ENCODE assay signal across 28 cellular contexts in the genomic region with DNA sequence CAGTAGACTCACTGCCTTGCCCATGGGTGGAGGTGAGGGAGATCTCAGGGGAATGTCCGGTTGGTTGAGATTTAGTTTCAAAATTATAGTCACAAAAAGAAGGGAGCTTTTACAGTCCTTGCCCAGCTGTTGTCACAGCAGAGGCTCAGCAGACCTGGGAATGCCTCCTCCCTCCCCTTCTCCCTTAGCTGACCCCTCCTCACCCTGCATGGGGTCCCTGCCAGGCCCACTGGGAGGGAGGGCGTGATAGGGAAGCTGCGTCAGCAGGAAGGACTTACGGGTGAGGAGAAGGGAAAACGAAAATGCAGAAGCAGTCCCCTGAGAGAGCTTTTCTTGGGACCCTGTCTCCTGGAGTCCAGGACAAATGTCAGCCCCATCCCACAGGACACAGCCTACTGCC. TPM values are rescaled to one million over a fixed set of nuclear protein-coding genes. Genes with fewer than 3 reads are reported as not detected.
"Had no signal": no experiment of that assay in that cellular context is flagged by ENCODE, and none has a peak within 500 bp of the region (broad histone marks: within the 10 kb centered on the region; RNA-seq: fewer than 3 reads in every experiment).

No MANE protein-coding gene starts in this region.

- H3K9me3 Mint-ChIP-seq: activated naive CD4-positive, alpha-beta T cell treated with anti-CD3 and anti-CD28 coated beads, Interleukin-2, amount 50 U/mL, for 24 hours; activated T-cell treated with anti-CD3 and anti-CD28 coated beads, Interleukin-2, amount 50 U/mL, for 24 hours; activated T-helper 1 cell treated with anti-CD3 and anti-CD28 coated beads, Interleukin-12 subunit alpha, Interleukin-12 subunit beta, Interleukin-2, Interleukin-4 antibody, amounts not matched to agents 30 ng/mL and 10 ng/mL and 1 ng/mL, durations not matched to agents 14 hours and 24 hours and 36 hours; T-helper 1 cell treated with Interleukin-12 subunit alpha and Interleukin-12 subunit beta and Interleukin-4 antibody, amounts not matched to agents 30 μg/mL and 1 μg/mL, for 36 hours; WTC11 had no signal

- DNase-seq: activated CD4-positive, alpha-beta T cell treated with anti-CD3 and anti-CD28 coated beads for 48 hours; activated CD4-positive, alpha-beta T cell treated with anti-CD3 and anti-CD28 coated beads, Interleukin-2, amount 50 U/mL, for 48 hours; activated CD4-positive, CD25-positive, alpha-beta regulatory T cell treated with anti-CD3 and anti-CD28 coated beads, Interleukin-2, amount 50 U/mL, for 72 hours; activated CD8-positive, alpha-beta memory T cell treated with anti-CD3 and anti-CD28 coated beads, Interleukin-2, amount 10 ng/mL, durations not matched to agents 7 days and 5 days; activated effector memory CD4-positive, alpha-beta T cell treated with Interleukin-2 at 50 U/mL for 16 hours; activated naive CD4-positive, alpha-beta T cell; activated T-cell treated with anti-CD3 and anti-CD28 coated beads, Interleukin-2, amount 50 U/mL, for 24 hours; aorta; NCI-H1092; NCI-H1417 treated with DMSO at 0.1 percent for 48 hours; NCI-H1694; NCI-H2029; NCI-H2107; NCI-H2171 treated with DMSO at 0.1 percent for 48 hours; NCI-H226; NCI-H526; NK-92 treated with Interleukin-12 subunit alpha and Interleukin-12 subunit beta, amount 100 ng/mL, for 24 hours; Peyer's patch; SHP77 treated with DMSO at 0.1 percent for 48 hours; T-helper 9 cell had no signal

- H3K27ac Mint-ChIP-seq: activated CD8-positive, alpha-beta memory T cell treated with anti-CD3 and anti-CD28 coated beads, Interleukin-2, amount 10 ng/mL, durations not matched to agents 7 days and 5 days; activated naive CD4-positive, alpha-beta T cell treated with anti-CD3 and anti-CD28 coated beads, Interleukin-2, amount 50 U/mL, for 24 hours; activated T-cell treated with anti-CD3 and anti-CD28 coated beads, Interleukin-2, amount 50 U/mL, for 24 hours; activated T-helper 1 cell treated with anti-CD3 and anti-CD28 coated beads, Interleukin-12 subunit alpha, Interleukin-12 subunit beta, Interleukin-2, Interleukin-4 antibody, amounts not matched to agents 30 ng/mL and 10 ng/mL and 1 ng/mL, durations not matched to agents 14 hours and 24 hours and 36 hours; T-helper 1 cell treated with Interleukin-12 subunit alpha and Interleukin-12 subunit beta and Interleukin-4 antibody, amounts not matched to agents 30 μg/mL and 1 μg/mL, for 36 hours; WTC11 had no signal

- H3K4me3 Mint-ChIP-seq: activated CD8-positive, alpha-beta memory T cell treated with anti-CD3 and anti-CD28 coated beads, Interleukin-2, amount 10 ng/mL, durations not matched to agents 7 days and 5 days; activated naive CD4-positive, alpha-beta T cell treated with anti-CD3 and anti-CD28 coated beads, Interleukin-2, amount 50 U/mL, for 24 hours; activated T-cell treated with anti-CD3 and anti-CD28 coated beads, Interleukin-2, amount 50 U/mL, for 24 hours; activated T-helper 1 cell treated with anti-CD3 and anti-CD28 coated beads, Interleukin-12 subunit alpha, Interleukin-12 subunit beta, Interleukin-2, Interleukin-4 antibody, amounts not matched to agents 30 ng/mL and 10 ng/mL and 1 ng/mL, durations not matched to agents 14 hours and 24 hours and 36 hours; T-helper 1 cell treated with Interleukin-12 subunit alpha and Interleukin-12 subunit beta and Interleukin-4 antibody, amounts not matched to agents 30 μg/mL and 1 μg/mL, for 36 hours; WTC11 had no signal

- H3K9me3 ChIP-seq: breast epithelium, Peyer's patch had no signal

- H3K4me1 ChIP-seq: breast epithelium, Peyer's patch had no signal

- H3K4me1 Mint-ChIP-seq: activated naive CD4-positive, alpha-beta T cell treated with anti-CD3 and anti-CD28 coated beads, Interleukin-2, amount 50 U/mL, for 24 hours had no signal

- H3K27me3 ChIP-seq: breast epithelium, Peyer's patch had no signal

- H3K27ac ChIP-seq: breast epithelium, KMS-11, Peyer's patch, RWPE1 had no signal

- H3K4me3 ChIP-seq: breast epithelium, Peyer's patch had no signal

- H3K36me3 ChIP-seq: breast epithelium, Peyer's patch had no signal

- ATAC-seq: activated CD8-positive, alpha-beta memory T cell treated with anti-CD3 and anti-CD28 coated beads, Interleukin-2, amount 10 ng/mL, durations not matched to agents 7 days and 5 days; WTC11 had no signal

- H3K27me3 Mint-ChIP-seq: activated naive CD4-positive, alpha-beta T cell treated with anti-CD3 and anti-CD28 coated beads, Interleukin-2, amount 50 U/mL, for 24 hours; activated T-cell treated with anti-CD3 and anti-CD28 coated beads, Interleukin-2, amount 50 U/mL, for 24 hours had no signal

- H3K36me3 Mint-ChIP-seq: activated CD8-positive, alpha-beta memory T cell treated with anti-CD3 and anti-CD28 coated beads, Interleukin-2, amount 10 ng/mL, durations not matched to agents 7 days and 5 days; activated naive CD4-positive, alpha-beta T cell treated with anti-CD3 and anti-CD28 coated beads, Interleukin-2, amount 50 U/mL, for 24 hours; WTC11 had no signal

RNA-seq across cellular contexts. Expression of gene SCN5A, which starts 18.9 kb away (rescaled TPM):
- total RNA-seq: activated CD8-positive, alpha-beta memory T cell treated with anti-CD3 and anti-CD28 coated beads, Interleukin-2, amount 10 ng/mL, durations not matched to agents 7 days and 5 days; activated T-helper 1 cell treated with anti-CD3 and anti-CD28 coated beads, Interleukin-12 subunit alpha, Interleukin-12 subunit beta, Interleukin-2, Interleukin-4 antibody, amounts not matched to agents 30 ng/mL and 10 ng/mL and 1 ng/mL, durations not matched to agents 14 hours and 24 hours and 36 hours; MCF 10A had no signal
